In genomic region chr7:149742075-149742701, GRCh38 we compare ENCODE assay signal across 8 cellular contexts. TPM values are rescaled to one million over a fixed set of nuclear protein-coding genes. Genes with fewer than 3 reads are reported as not detected.
DNase-seq lines count a peak whose midpoint lies in the region; ATAC-seq and TF ChIP-seq lines count a peak whose summit lies in the region.

No MANE protein-coding gene starts in this region.

- H3K27ac Mint-ChIP-seq in osteocyte (ENCODE audit: unreplicated experiment): no peak overlapping the region

- WGBS in testis, 2 donors: 0% methylated on average over 14 to 17 of the region's 17 CpGs

- H3K4me3 ChIP-seq in LNCaP clone FGC (ENCODE audit: low read depth, low read length): peak overlapping the region; percentile 50
- no peak overlapping the region for H3K4me3 ChIP-seq in SJCRH30
- peak overlapping the region in 1 of 2 donors; percentile 15 for H3K4me3 ChIP-seq in testis

- H3K4me3 Mint-ChIP-seq in osteocyte (ENCODE audit: unreplicated experiment): peak overlapping the region; percentile 67

- H3K36me3 Mint-ChIP-seq in osteocyte (ENCODE audit: unreplicated experiment): no peaks in the 10 kb centered on the region

- TF ChIP-seq CTCF in LNCaP clone FGC (IDR thresholded peaks at IDR 0.05; ENCODE audit: control insufficient read depth, extremely low read depth, insufficient read depth) (peak; percentile 83), osteocyte (IDR thresholded peaks at IDR 0.05) (peak; percentile 93), testis (IDR thresholded peaks at IDR 0.05) (peak; percentile 39 to 83 (median 74))

- peaks cover 11% of the 10 kb centered on the region for H3K4me1 Mint-ChIP-seq in osteocyte (ENCODE audit: unreplicated experiment)

- H3K4me1 ChIP-seq in SJCRH30 (no peaks in the 10 kb centered on the region; the same call in 1 of the 2 replicates), testis (peaks cover 9% of the 10 kb centered on the region)

- DNase-seq in CMK (ENCODE audit: low read depth) (peak; percentile 37), LNCaP clone FGC (ENCODE audit: low read depth) (no peak), SJCRH30 (peak; percentile 75 to 88), head of caudate nucleus (peak; percentile 63 to 93 (median 83)), osteocyte (ENCODE audit: extremely low spot score, unreplicated experiment) (no peak), testis (peak; percentile 79)
- peak; percentile 61 for DNase-seq in activated naive CD4-positive, alpha-beta T cell treated with anti-CD3 and anti-CD28 coated beads, Interleukin-2, amount 50 U/mL, for 16 hours

- H3K9me3 ChIP-seq in SJCRH30 (replicated peaks) (no peaks in the 10 kb centered on the region), testis (no peaks in the 10 kb centered on the region)

- no peak for TF ChIP-seq POLR2A in testis (IDR thresholded peaks at IDR 0.05)

- no peaks in the 10 kb centered on the region for H3K36me3 ChIP-seq in SJCRH30
- H3K36me3 ChIP-seq in testis (ENCODE audit: low read depth, missing control alignments): no peaks in the 10 kb centered on the region

- H3K27me3 Mint-ChIP-seq in osteocyte (ENCODE audit: unreplicated experiment): peaks cover 23% of the 10 kb centered on the region

- ATAC-seq in GM21529 (IDR thresholded peaks at IDR 0.05; ENCODE audit: unreplicated experiment): peak; percentile 85

- intact Hi-C loops in head of caudate nucleus (cut with DNase I): loop anchor here (5.0 kb wide), 1 partner anchor 80 kb away; no protein-coding TSS in a partner anchor
- intact Hi-C loops in testis (cut with DNase I; ENCODE audit: low total_unique reads): no loop called here

- H3K9me3 Mint-ChIP-seq in osteocyte (ENCODE audit: unreplicated experiment): no peaks in the 10 kb centered on the region

- H3K27ac ChIP-seq in SJCRH30 (no peak overlapping the region), testis (no peak overlapping the region)

- H3K27me3 ChIP-seq in SJCRH30: no peaks in the 10 kb centered on the region
- H3K27me3 ChIP-seq in testis: no peaks in the 10 kb centered on the region

RNA-seq across cellular contexts. Expression of gene ZNF467, which starts 31.2 kb away (rescaled TPM):
- not detected in 2 replicates for total RNA-seq in SJCRH30 (2014; rRNA removed; shearing (Covaris generic))
- total RNA-seq in osteocyte (3.4 and 4.4 TPM in 2 replicates), testis (1 to 10 TPM; 2.4 to 3.3 TPM)
- polyA plus RNA-seq in testis (ENCODE audit: insufficient read depth, low read depth, low replicate concordance): 2.9 TPM

Comparison
In these comparisons a context has a peak if more than half of its experiments do, and no peak if none do; other contexts are left out.
1. DNase-seq: peak in CMK (single experiment), SJCRH30 (2 of 2), activated naive CD4-positive, alpha-beta T cell treated with anti-CD3 and anti-CD28 coated beads, Interleukin-2, amount 50 U/mL, for 16 hours (single experiment), head of caudate nucleus (42 of 42) and testis (single experiment); none in LNCaP clone FGC (single experiment) and osteocyte (single experiment).
2. Peak in every context shown above with its lines, with median percentiles within 50 percentile points of each other: CTCF ChIP-seq.